In genomic region chr1:173821680-173822079, GRCh38 we compare ENCODE assay signal across 26 cellular contexts. TPM values are rescaled to one million over a fixed set of nuclear protein-coding genes. Genes with fewer than 3 reads are reported as not detected.
A peak's percentile ranks its signal among the peaks of the same experiment; 100 is the strongest.
DNase-seq lines count a peak whose midpoint lies in the region; ATAC-seq and TF ChIP-seq lines count a peak whose summit lies in the region.
"Had no signal": no experiment of that assay in that cellular context is flagged by ENCODE, and none has a peak within 500 bp of the region (broad histone marks: within the 10 kb centered on the region; RNA-seq: fewer than 3 reads in every experiment).

No MANE protein-coding gene starts in this region.

- H3K4me3 Mint-ChIP-seq in CD4-positive, alpha-beta T cell: peak overlapping the region; percentile 22
- peak overlapping the region in 4 of 5 experiments; percentile 15 to 96 (median 40) for H3K4me3 Mint-ChIP-seq in brain

- H3K9me3 ChIP-seq in BLaER1: peaks cover 24% of the 10 kb centered on the region
- no peaks in the 10 kb centered on the region for H3K9me3 ChIP-seq in CD4-positive, alpha-beta T cell (ENCODE audit: control insufficient read depth, low read length)
- H3K9me3 ChIP-seq in PC-3 (ENCODE audit: low read length): no peaks in the 10 kb centered on the region
- H3K9me3 ChIP-seq: testis, vagina had no signal

- CTCF ChIA-PET in CD4-positive, alpha-beta T cell (lab: Charles Lee): interaction anchor here (0.5 to 1.2 kb wide), 2 partner anchors 26 to 107 kb away, joined by 4 read pairs; partner anchors contain the start of gene KLHL20
- CTCF ChIA-PET in PC-3 (lab: Charles Lee): no interaction called here

- no peak for DNase-seq in CD4-positive, alpha-beta T cell
- DNase-seq in PC-3: no peak
- no peak for DNase-seq in NCI-H774 (lab: John Stamatoyannopoulos, UW)
- DNase-seq: activated CD4-positive, alpha-beta T cell treated with anti-CD3 and anti-CD28 coated beads, Interleukin-2, amount 10 ng/mL, durations not matched to agents 24 days and 14 days; activated gamma-delta T cell treated with Interleukin-2 at 50 U/mL for 16 hours; amniotic stem cell; CD8-positive, alpha-beta memory T cell; DMS53; glutamatergic neuron; kidney glomerular epithelial cell; NCI-H1048; NCI-H187 treated with DMSO at 0.1 percent for 48 hours; nucleus accumbens; OCI-M1; SHP77; stimulated activated CD4-positive, alpha-beta T cell treated with anti-CD3 and anti-CD28 coated beads, Interleukin-1b, Interleukin-23, amount 100 ng/mL, for 48 hours; T-cell; testis had no signal

- no TSS peak for BruUV-seq in PC-3 (replicated peaks; lab: Mats Ljungman, UMichigan)

- H3K27ac Mint-ChIP-seq in CD4-positive, alpha-beta T cell: no peak overlapping the region
- no peak overlapping the region for H3K27ac Mint-ChIP-seq in brain

- no peak overlapping the region for H3K9ac ChIP-seq in BLaER1
- H3K9ac ChIP-seq in PC-3 (ENCODE audit: low read length): no peak overlapping the region

- H3K4me3 ChIP-seq in BLaER1: no peak overlapping the region
- peak overlapping the region; percentile 72 for H3K4me3 ChIP-seq in PC-3 (ENCODE audit: low read length)
- H3K4me3 ChIP-seq: cardiac muscle cell, lung, skin epidermis, testis, vagina had no signal

- H3K4me2 ChIP-seq in BLaER1: peak overlapping the region; percentile 23; the same call in 1 of the 2 replicates
- H3K4me2 ChIP-seq in PC-3 (ENCODE audit: low read length): peak overlapping the region; percentile 89

- peaks cover 17% of the 10 kb centered on the region for H3K36me3 Mint-ChIP-seq in CD4-positive, alpha-beta T cell (ENCODE audit: low read depth)
- H3K36me3 Mint-ChIP-seq in brain: peaks cover 33% of the 10 kb centered on the region

- H2AFZ ChIP-seq in PC-3 (ENCODE audit: low read length): no peak overlapping the region

- no peaks in the 10 kb centered on the region for H3K9me2 ChIP-seq in PC-3 (replicated peaks; ENCODE audit: low read length)

- TF ChIP-seq CTCF in CD4-positive, alpha-beta T cell (IDR thresholded peaks at IDR 0.05): no peak
- TF ChIP-seq CTCF in PC-3 (conservative IDR thresholded peaks at IDR 0.05; ENCODE audit: low read depth, low read length) (no peak), brain (conservative IDR thresholded peaks at IDR 0.05) (no peak)

- H3K27me3 ChIP-seq in BLaER1 (no peaks in the 10 kb centered on the region), PC-3 (ENCODE audit: low read length) (no peaks in the 10 kb centered on the region)
- no peaks in the 10 kb centered on the region for H3K27me3 ChIP-seq in CD4-positive, alpha-beta T cell (ENCODE audit: control insufficient read depth, insufficient read depth, low read length)
- H3K27me3 ChIP-seq: cardiac muscle cell, testis, vagina had no signal

- no peak for ATAC-seq in CD4-positive, alpha-beta T cell (ENCODE audit: poor library complexity)
- ATAC-seq in PC-3 (no peak), GM21381 (IDR thresholded peaks at IDR 0.05; ENCODE audit: unreplicated experiment) (no peak), GM18870 (IDR thresholded peaks at IDR 0.05; ENCODE audit: unreplicated experiment) (no peak)
- ATAC-seq: T-cell had no signal

- H3F3A ChIP-seq in PC-3 (ENCODE audit: low read length, unreplicated experiment): no peaks in the 10 kb centered on the region

- H3K79me2 ChIP-seq in PC-3 (ENCODE audit: low read length): peaks cover 90% of the 10 kb centered on the region

- intact Hi-C loops in CD4-positive, alpha-beta T cell (cut with DNase I, micrococcal nuclease): loop anchor here (2.0 to 10.0 kb wide), 5 partner anchors 107 to 1289 kb away; partner anchors contain the start of genes KLHL20 (in 1 of the 2), MRPS14 (in 1 of the 2), RABGAP1L (in 1 of the 2) and SUCO (in 1 of the 2)
- intact Hi-C loops in PC-3 (cut with micrococcal nuclease): loop anchor here (5.0 kb wide), 1 partner anchor 564 kb away; no protein-coding TSS in a partner anchor

- H3K27ac ChIP-seq in BLaER1: no peak overlapping the region
- no peak overlapping the region for H3K27ac ChIP-seq in CD4-positive, alpha-beta T cell (ENCODE audit: low read depth, low read length)
- no peak overlapping the region for H3K27ac ChIP-seq in PC-3 (ENCODE audit: low read length)
- H3K27ac ChIP-seq: cardiac muscle cell, skin epidermis, testis, vagina had no signal

- POLR2A ChIA-PET in CD4-positive, alpha-beta T cell (lab: Charles Lee): no interaction called here
- POLR2A ChIA-PET in PC-3 (lab: Charles Lee; ENCODE audit: unreplicated experiment): no interaction called here

- H3K4me1 ChIP-seq in BLaER1 (peaks cover 44% of the 10 kb centered on the region), PC-3 (ENCODE audit: insufficient read depth, low read length) (peaks cover 37% of the 10 kb centered on the region)

- peaks cover 41% of the 10 kb centered on the region for H3K4me1 Mint-ChIP-seq in CD4-positive, alpha-beta T cell (ENCODE audit: low read depth)
- H3K4me1 Mint-ChIP-seq in brain: peaks cover 54% of the 10 kb centered on the region

- H3K27me3 Mint-ChIP-seq in CD4-positive, alpha-beta T cell: no peaks in the 10 kb centered on the region
- peaks cover 21% of the 10 kb centered on the region for H3K27me3 Mint-ChIP-seq in brain
- H3K27me3 Mint-ChIP-seq: activated CD4-positive, alpha-beta T cell treated with anti-CD3 and anti-CD28 coated beads, Interleukin-2, amount 10 ng/mL, durations not matched to agents 24 days and 14 days; CD8-positive, alpha-beta memory T cell; T-cell had no signal

- no peaks in the 10 kb centered on the region for H3K9me3 Mint-ChIP-seq in CD4-positive, alpha-beta T cell
- peaks cover 0 to under 1% (median 0%) of the 10 kb centered on the region in 5 experiments for H3K9me3 Mint-ChIP-seq in brain
- H3K9me3 Mint-ChIP-seq: activated CD4-positive, alpha-beta T cell treated with anti-CD3 and anti-CD28 coated beads, Interleukin-2, amount 10 ng/mL, durations not matched to agents 24 days and 14 days; CD8-positive, alpha-beta memory T cell; T-cell had no signal

- H3K36me3 ChIP-seq in BLaER1 (peaks cover 48% of the 10 kb centered on the region), PC-3 (ENCODE audit: low read depth, low read length) (peaks cover 33% of the 10 kb centered on the region)
- H3K36me3 ChIP-seq: cardiac muscle cell, vagina had no signal

- H4K20me1 ChIP-seq in BLaER1 (no peaks in the 10 kb centered on the region), PC-3 (ENCODE audit: low read length) (peaks cover 18% of the 10 kb centered on the region)

RNA-seq across cellular contexts. Expression of gene DARS2, which starts 2.8 kb away (rescaled TPM):
- 1 to 10 TPM; 1.7 TPM for total RNA-seq in CD4-positive, alpha-beta T cell
- 71.8 and 77.3 TPM in 2 replicates for total RNA-seq in PC-3 (2014; rRNA removed)
- polyA plus RNA-seq in brain (ENCODE audit: insufficient read depth, low read depth, low replicate concordance): 21.7 TPM

RNA-seq across cellular contexts. Expression of gene CENPL, which starts 3.0 kb away (rescaled TPM):
- total RNA-seq in CD4-positive, alpha-beta T cell: 1 to 10 TPM; 3.8 to 4.7 TPM
- 92.8 and 108 TPM in 2 replicates for total RNA-seq in PC-3 (2014; rRNA removed)
- polyA plus RNA-seq in brain (ENCODE audit: insufficient read depth, low read depth, low replicate concordance): 10.2 TPM

RNA-seq across cellular contexts. Expression of gene GAS5, which starts 46.1 kb away (rescaled TPM):
- total RNA-seq in CD4-positive, alpha-beta T cell: 100 to 1,000 TPM; 865 to 867 TPM
- total RNA-seq in PC-3 (2014; rRNA removed): 99.2 and 112 TPM in 2 replicates
- 188 TPM for polyA plus RNA-seq in brain (ENCODE audit: insufficient read depth, low read depth, low replicate concordance)

RNA-seq across cellular contexts. Expression of gene ZBTB37, which starts 46.5 kb away (rescaled TPM):
- 10 to 100 TPM; 15.1 to 16.0 TPM for total RNA-seq in CD4-positive, alpha-beta T cell
- 0.58 and 1.5 TPM in 2 replicates for total RNA-seq in PC-3 (2014; rRNA removed)
- polyA plus RNA-seq in brain (ENCODE audit: insufficient read depth, low read depth, low replicate concordance): 0.76 TPM

Comparison
In these comparisons a context has a peak if more than half of its experiments do, and no peak if none do; other contexts are left out.
1. RNA of gene DARS2, which starts 2.8 kb away (total RNA-seq): 71.8 to 77.3 TPM in PC-3; 1.7 TPM in CD4-positive, alpha-beta T cell; every median in the first group is over 10 times any median in the second.
2. RNA of gene CENPL, which starts 3.0 kb away (total RNA-seq): 92.8 to 108 TPM in PC-3; 3.8 to 4.7 TPM in CD4-positive, alpha-beta T cell; every median in the first group is over 10 times any median in the second.